In genomic region chr10:116704926-116705325, GRCh38 we compare ENCODE assay signal across 32 cellular contexts. TPM values are rescaled to one million over a fixed set of nuclear protein-coding genes. Genes with fewer than 3 reads are reported as not detected.
DNase-seq lines count a peak whose midpoint lies in the region; FAIRE-seq and TF ChIP-seq lines count a peak whose summit lies in the region.
"Had no signal": no experiment of that assay in that cellular context is flagged by ENCODE, and none has a peak within 500 bp of the region (broad histone marks: within the 10 kb centered on the region; RNA-seq: fewer than 3 reads in every experiment).

No MANE protein-coding gene starts in this region.

- no peak overlapping the region for H3K4me3 ChIP-seq in astrocyte (ENCODE audit: insufficient read depth, low read depth, low read length)
- H3K4me3 ChIP-seq: cardiac muscle cell, esophagus squamous epithelium, heart right ventricle, right lobe of liver had no signal

- no peak overlapping the region for H2AFZ ChIP-seq in astrocyte (ENCODE audit: low read depth, low read length)

- peaks cover 11% of the 10 kb centered on the region for H3K4me1 ChIP-seq in astrocyte (ENCODE audit: insufficient read depth, low read length)
- H3K4me1 ChIP-seq: Caco-2, foreskin keratinocyte, right lobe of liver had no signal

- TF ChIP-seq CTCF in astrocyte (IDR thresholded peaks at IDR 0.05; ENCODE audit: insufficient read depth, low read depth, low read length), result no peak
- TF ChIP-seq CTCF in nephron progenitor cell (IDR thresholded peaks at IDR 0.05), result no peak

- H3K79me2 ChIP-seq in astrocyte (ENCODE audit: insufficient read depth, low read length), result no peaks in the 10 kb centered on the region

- H4K20me1 ChIP-seq in astrocyte (ENCODE audit: insufficient read depth, low read length), result peaks cover 17% of the 10 kb centered on the region

- no peak overlapping the region for H3K4me2 ChIP-seq in astrocyte (ENCODE audit: low read length)

- DNase-seq in COR-L47 (lab: John Stamatoyannopoulos, UW) (peak; percentile 60), DMS79 treated with DMSO at 0.1 percent for 48 hours (lab: John Stamatoyannopoulos, UW) (peak; percentile 32), astrocyte (ENCODE audit: low read depth) (no peak), nephron progenitor cell (no peak), cortex of kidney (lab: John Stamatoyannopoulos, UW) (no peak), UCSD-AML1 (lab: John Stamatoyannopoulos, UW; ENCODE audit: unreplicated experiment) (no peak)
- DNase-seq in effector CD4-positive, alpha-beta T cell, result no peak
- DNase-seq: activated B cell treated with CpG ODN at 0.5 μM for 24 hours; activated CD4-positive, alpha-beta T cell treated with anti-CD3 and anti-CD28 coated beads, Interleukin-2, amount 50 U/mL, for 1 hour; activated gamma-delta T cell; activated naive CD8-positive, alpha-beta T cell treated with anti-CD3 and anti-CD28 coated beads for 36 hours; activated T-cell treated with anti-CD3 and anti-CD28 coated beads, Interleukin-2, amount 50 U/mL, for 24 hours; anterior cingulate cortex; C1 segment of cervical spinal cord; Caco-2; DMS53; esophagus squamous epithelium; foreskin keratinocyte; H7; heart right ventricle; IMR-90; NCI-H1048; NCI-H2107; NCI-H510A treated with DMSO at 0.1 percent for 48 hours; right lobe of liver; stimulated activated CD8-positive, alpha-beta memory T cell treated with anti-CD3 and anti-CD28 coated beads, Interleukin-4, amount 100 ng/mL, for 48 hours; trophoblast cell had no signal

- peaks cover 4% of the 10 kb centered on the region for H3K36me3 Mint-ChIP-seq in astrocyte (ENCODE audit: low read depth, unreplicated experiment)
- no peaks in the 10 kb centered on the region for H3K36me3 Mint-ChIP-seq in nephron progenitor cell (ENCODE audit: low read depth)
- H3K36me3 Mint-ChIP-seq: activated naive CD8-positive, alpha-beta T cell treated with anti-CD3 and anti-CD28 coated beads for 36 hours had no signal

- peaks cover 8% of the 10 kb centered on the region for H3K4me1 Mint-ChIP-seq in astrocyte (ENCODE audit: low read depth, unreplicated experiment)
- peaks cover 8% of the 10 kb centered on the region for H3K4me1 Mint-ChIP-seq in nephron progenitor cell
- H3K4me1 Mint-ChIP-seq: activated B cell treated with CpG ODN at 0.5 μM for 24 hours; activated naive CD8-positive, alpha-beta T cell treated with anti-CD3 and anti-CD28 coated beads for 36 hours had no signal

- no peaks in the 10 kb centered on the region for H3K36me3 ChIP-seq in astrocyte (ENCODE audit: insufficient read depth, low read length)
- H3K36me3 ChIP-seq: cardiac muscle cell, esophagus squamous epithelium, heart right ventricle, neutrophil, right lobe of liver had no signal

- peak overlapping the region; percentile 18 for H3K27ac Mint-ChIP-seq in astrocyte (ENCODE audit: unreplicated experiment)
- H3K27ac Mint-ChIP-seq in nephron progenitor cell, result peak overlapping the region; percentile 48
- H3K27ac Mint-ChIP-seq: activated B cell treated with CpG ODN at 0.5 μM for 24 hours; activated naive CD8-positive, alpha-beta T cell treated with anti-CD3 and anti-CD28 coated beads for 36 hours; activated T-cell treated with anti-CD3 and anti-CD28 coated beads, Interleukin-2, amount 50 U/mL, for 24 hours; progenitor cell of endocrine pancreas had no signal

- no peaks in the 10 kb centered on the region for H3K27me3 ChIP-seq in astrocyte (ENCODE audit: insufficient read depth, low read length)
- H3K27me3 ChIP-seq: cardiac muscle cell, esophagus squamous epithelium, foreskin keratinocyte, heart right ventricle, right lobe of liver had no signal

- H3K27me3 Mint-ChIP-seq in astrocyte (ENCODE audit: low read depth, unreplicated experiment) (peaks cover 18% of the 10 kb centered on the region), nephron progenitor cell (ENCODE audit: low read depth, poor library complexity) (peaks cover 41% of the 10 kb centered on the region)
- H3K27me3 Mint-ChIP-seq: activated B cell treated with CpG ODN at 0.5 μM for 24 hours had no signal

- no peak overlapping the region for H3K27ac ChIP-seq in astrocyte (ENCODE audit: low read depth, low read length)
- H3K27ac ChIP-seq: cardiac muscle cell, esophagus squamous epithelium, foreskin keratinocyte, heart right ventricle, neutrophil, right lobe of liver had no signal

- H3K9me3 Mint-ChIP-seq in astrocyte (ENCODE audit: unreplicated experiment) (peaks cover 4% of the 10 kb centered on the region), nephron progenitor cell (no peaks in the 10 kb centered on the region)
- H3K9me3 Mint-ChIP-seq: activated B cell treated with CpG ODN at 0.5 μM for 24 hours; activated naive CD8-positive, alpha-beta T cell treated with anti-CD3 and anti-CD28 coated beads for 36 hours; activated T-cell treated with anti-CD3 and anti-CD28 coated beads, Interleukin-2, amount 50 U/mL, for 24 hours had no signal

- H3K4me3 Mint-ChIP-seq in astrocyte (ENCODE audit: unreplicated experiment) (no peak overlapping the region), nephron progenitor cell (no peak overlapping the region)
- H3K4me3 Mint-ChIP-seq: activated B cell treated with CpG ODN at 0.5 μM for 24 hours; activated naive CD8-positive, alpha-beta T cell treated with anti-CD3 and anti-CD28 coated beads for 36 hours; activated T-cell treated with anti-CD3 and anti-CD28 coated beads, Interleukin-2, amount 50 U/mL, for 24 hours had no signal

- H3K9me3 ChIP-seq in astrocyte (ENCODE audit: insufficient read depth, low read depth, low read length), result no peaks in the 10 kb centered on the region
- H3K9me3 ChIP-seq: Caco-2, esophagus squamous epithelium, heart right ventricle, neutrophil, right lobe of liver had no signal

- no peak overlapping the region for H3K9ac ChIP-seq in astrocyte (ENCODE audit: low read length)

- no peak for FAIRE-seq in astrocyte (lab: Jason Lieb, UNC)
- FAIRE-seq: G401.6, keratinocyte had no signal

RNA-seq across cellular contexts. Expression of gene HSPA12A, which starts 37.4 kb away (rescaled TPM):
- total RNA-seq in astrocyte, result 7.9 and 11.1 TPM in 2 replicates

Comparison
In these comparisons a context has a peak if more than half of its experiments do, and no peak if none do; other contexts are left out.
1. DNase-seq: peak in COR-L47 (single experiment) and DMS79 treated with DMSO at 0.1 percent for 48 hours (single experiment); none in astrocyte (single experiment), nephron progenitor cell (single experiment), cortex of kidney (single experiment), UCSD-AML1 (single experiment) and effector CD4-positive, alpha-beta T cell (single experiment).